In the genomic region with DNA sequence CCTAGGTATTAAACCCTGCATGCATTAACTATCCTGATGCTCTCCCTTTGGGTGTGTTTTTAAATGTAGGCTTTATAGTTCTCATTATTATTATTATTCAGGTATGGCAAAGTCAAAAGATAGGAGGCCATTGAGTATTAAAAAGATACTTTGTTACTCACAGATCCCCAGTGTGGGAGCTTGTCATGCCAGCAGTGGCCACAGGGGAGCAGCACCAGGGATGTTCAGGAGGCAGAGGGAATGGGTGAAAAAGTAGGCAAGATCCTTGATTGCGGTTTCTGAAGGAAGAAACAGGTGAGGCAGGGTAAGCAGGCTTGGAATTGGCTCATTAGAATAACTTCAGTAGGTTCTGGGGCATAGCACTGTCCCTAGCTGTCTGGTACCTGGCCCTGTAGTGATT, we compare ENCODE assay signal across 11 cellular contexts.
A peak's percentile ranks its signal among the peaks of the same experiment; 100 is the strongest.
DNase-seq lines count a peak whose midpoint lies in the region; ATAC-seq, FAIRE-seq and TF ChIP-seq lines count a peak whose summit lies in the region.
"Had no signal": no experiment of that assay in that cellular context is flagged by ENCODE, and none has a peak within 500 bp of the region (broad histone marks: within the 10 kb centered on the region; RNA-seq: fewer than 3 reads in every experiment).

No MANE protein-coding gene starts in this region.

- intact Hi-C loops in heart left ventricle (cut with DNase I): no loop called here

- no peaks in the 10 kb centered on the region for H4K20me1 ChIP-seq in keratinocyte (ENCODE audit: control insufficient read depth, extremely low read depth, insufficient read depth, low read length)

- H3K27me3 ChIP-seq in BE2C (peaks cover 8% of the 10 kb centered on the region), keratinocyte (ENCODE audit: control insufficient read depth, extremely low read depth, insufficient read depth, low read length) (no peaks in the 10 kb centered on the region), heart left ventricle (peaks cover 0 to 3% (median 0%) of the 10 kb centered on the region in 9 donors)

- peak; percentile 16 for DNase-seq in BE2C
- no peak for DNase-seq in GM13977 (ENCODE audit: low spot score)
- DNase-seq in keratinocyte (ENCODE audit: low read depth, low spot score): no peak
- DNase-seq in hepatic stellate cell (ENCODE audit: low spot score): no peak
- no peak for DNase-seq in heart left ventricle
- no peak for DNase-seq in ecto neural progenitor cell (ENCODE audit: low spot score)
- no peak for DNase-seq in NCI-H2081 (lab: John Stamatoyannopoulos, UW)
- DNase-seq: activated CD4-positive, alpha-beta T cell treated with anti-CD3 and anti-CD28 coated beads, Interleukin-2, amount 10 ng/mL, durations not matched to agents 24 days and 14 days; NCI-H1092 treated with DMSO at 0.1 percent for 48 hours; RPMI8226 had no signal

- no peak overlapping the region for H2AFZ ChIP-seq in keratinocyte (ENCODE audit: control insufficient read depth, low read length)

- whole genome bisulfite sequencing in heart left ventricle, 4 donors: 84 to 93% (median 87%) methylated on average over 1 of the region's 1 CpG

- H3K9me3 ChIP-seq in BE2C (no peaks in the 10 kb centered on the region), keratinocyte (ENCODE audit: control insufficient read depth, low read depth, low read length) (no peaks in the 10 kb centered on the region), heart left ventricle (no peaks in the 10 kb centered on the region)

- FAIRE-seq in keratinocyte (lab: Jason Lieb, UNC): no peak

- H3K36me3 ChIP-seq in BE2C (no peaks in the 10 kb centered on the region), keratinocyte (ENCODE audit: control insufficient read depth in 2 of 2, extremely low read depth in 1 of 2, insufficient read depth in 2 of 2, low read length in 2 of 2) (no peaks in the 10 kb centered on the region), heart left ventricle (no peaks in the 10 kb centered on the region)

- H3K4me3 ChIP-seq in BE2C (ENCODE audit: low read depth, low read length) (no peak overlapping the region), keratinocyte (ENCODE audit: control insufficient read depth in 2 of 3, extremely low read depth in 1 of 3, insufficient read depth in 2 of 3, low read depth in 1 of 3, low read length in 3 of 3) (no peak overlapping the region), heart left ventricle (no peak overlapping the region)

- H3K79me2 ChIP-seq in keratinocyte (ENCODE audit: control insufficient read depth, insufficient read depth, low read length): no peaks in the 10 kb centered on the region

- H3K4me2 ChIP-seq in keratinocyte (ENCODE audit: control insufficient read depth, extremely low read depth, insufficient read depth, low read depth, low read length): no peak overlapping the region

- TF ChIP-seq CTCF in BE2C (IDR thresholded peaks at IDR 0.05; ENCODE audit: low read depth, low read length): peak; percentile 56
- peak; percentile 38 for TF ChIP-seq CTCF in GM13977 (IDR thresholded peaks at IDR 0.05; ENCODE audit: extremely low read depth, insufficient read depth, missing control alignments)
- peak; percentile 26 to 35 (median 27) for TF ChIP-seq CTCF in keratinocyte (optimal IDR thresholded peaks at IDR 0.05 in 1 of 3, IDR thresholded peaks at IDR 0.05 in 1 of 3, conservative IDR thresholded peaks at IDR 0.05 in 1 of 3; ENCODE audit: extremely low read depth in 1 of 3, insufficient read depth in 2 of 3, low read length in 3 of 3)
- peak in 2 of 12 donors; percentile 10 to 23 for TF ChIP-seq CTCF in heart left ventricle (IDR thresholded peaks at IDR 0.05)

- in situ Hi-C loops in GM13977 (cut with MboI; ENCODE audit: low pct_unique_long_range_greater_than_20kb, low sequenced_read_pairs, unreplicated experiment): no loop called here

- peak; percentile 53; the same call in 1 of the 3 replicates for ATAC-seq in SK-N-SH treated with all-trans-retinoic acid at 6 μM for 48 hours
- ATAC-seq in heart left ventricle: no peak

- no peaks in the 10 kb centered on the region for H3K9me1 ChIP-seq in keratinocyte (ENCODE audit: control insufficient read depth, extremely low read depth, insufficient read depth, low read length)

- no peak for TF ChIP-seq POLR2A in heart left ventricle (IDR thresholded peaks at IDR 0.05)

- dilution Hi-C loops in keratinocyte (cut with MboI; ENCODE audit: extremely low pct_ligation_motif_present, low sequenced_read_pairs): no loop called here

- H3K9ac ChIP-seq in keratinocyte (ENCODE audit: control insufficient read depth, extremely low read depth, insufficient read depth, low read length): no peak overlapping the region

- H3K4me1 ChIP-seq in BE2C (no peaks in the 10 kb centered on the region), keratinocyte (ENCODE audit: control insufficient read depth, extremely low read depth, insufficient read depth, low read length) (no peaks in the 10 kb centered on the region), heart left ventricle (no peaks in the 10 kb centered on the region)

- H3K27ac ChIP-seq in keratinocyte (ENCODE audit: control insufficient read depth, insufficient read depth, low read length): no peak overlapping the region
- no peak overlapping the region for H3K27ac ChIP-seq in heart left ventricle

TF ChIP-seq in SK-N-SH treated with all-trans-retinoic acid at 6 μM for 48 hours, 23 proteins besides CTCF, POLR2A, EP300 and RAD21:
- TF ChIP-seq ESRRG (CRISPR knock-in tag; IDR thresholded peaks at IDR 0.05): no peak
- TF ChIP-seq GLIS3 (CRISPR knock-in tag; IDR thresholded peaks at IDR 0.05): no peak
- TF ChIP-seq ZNF70 (CRISPR knock-in tag; IDR thresholded peaks at IDR 0.05): no peak
- TF ChIP-seq OSR1 (CRISPR knock-in tag; IDR thresholded peaks at IDR 0.05): no peak
- TF ChIP-seq ZFP30 (CRISPR knock-in tag; IDR thresholded peaks at IDR 0.05): no peak
- no peak for TF ChIP-seq ZNF8 (CRISPR knock-in tag; IDR thresholded peaks at IDR 0.05)
- no peak for TF ChIP-seq ZC3H10 (CRISPR knock-in tag; IDR thresholded peaks at IDR 0.05)
- TF ChIP-seq TOX (CRISPR knock-in tag; IDR thresholded peaks at IDR 0.05; ENCODE audit: borderline replicate concordance): no peak
- TF ChIP-seq ZNF565 (CRISPR knock-in tag; conservative IDR thresholded peaks at IDR 0.05; ENCODE audit: low read depth): no peak
- TF ChIP-seq PPARA (CRISPR knock-in tag; IDR thresholded peaks at IDR 0.05; ENCODE audit: borderline replicate concordance): no peak
- TF ChIP-seq RARB (CRISPR knock-in tag; IDR thresholded peaks at IDR 0.05): no peak
- TF ChIP-seq, protein P1, sequence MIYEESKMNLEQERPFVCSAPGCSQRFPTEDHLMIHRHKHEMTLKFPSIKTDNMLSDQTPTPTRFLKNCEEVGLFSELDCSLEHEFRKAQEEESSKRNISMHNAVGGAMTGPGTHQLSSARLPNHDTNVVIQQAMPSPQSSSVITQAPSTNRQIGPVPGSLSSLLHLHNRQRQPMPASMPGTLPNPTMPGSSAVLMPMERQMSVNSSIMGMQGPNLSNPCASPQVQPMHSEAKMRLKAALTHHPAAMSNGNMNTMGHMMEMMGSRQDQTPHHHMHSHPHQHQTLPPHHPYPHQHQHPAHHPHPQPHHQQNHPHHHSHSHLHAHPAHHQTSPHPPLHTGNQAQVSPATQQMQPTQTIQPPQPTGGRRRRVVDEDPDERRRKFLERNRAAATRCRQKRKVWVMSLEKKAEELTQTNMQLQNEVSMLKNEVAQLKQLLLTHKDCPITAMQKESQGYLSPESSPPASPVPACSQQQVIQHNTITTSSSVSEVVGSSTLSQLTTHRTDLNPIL (CRISPR knock-in tag; IDR thresholded peaks at IDR 0.05; ENCODE audit: low read depth): no peak
